8 cellular contexts compared by ENCODE assay signal in the genomic region with DNA sequence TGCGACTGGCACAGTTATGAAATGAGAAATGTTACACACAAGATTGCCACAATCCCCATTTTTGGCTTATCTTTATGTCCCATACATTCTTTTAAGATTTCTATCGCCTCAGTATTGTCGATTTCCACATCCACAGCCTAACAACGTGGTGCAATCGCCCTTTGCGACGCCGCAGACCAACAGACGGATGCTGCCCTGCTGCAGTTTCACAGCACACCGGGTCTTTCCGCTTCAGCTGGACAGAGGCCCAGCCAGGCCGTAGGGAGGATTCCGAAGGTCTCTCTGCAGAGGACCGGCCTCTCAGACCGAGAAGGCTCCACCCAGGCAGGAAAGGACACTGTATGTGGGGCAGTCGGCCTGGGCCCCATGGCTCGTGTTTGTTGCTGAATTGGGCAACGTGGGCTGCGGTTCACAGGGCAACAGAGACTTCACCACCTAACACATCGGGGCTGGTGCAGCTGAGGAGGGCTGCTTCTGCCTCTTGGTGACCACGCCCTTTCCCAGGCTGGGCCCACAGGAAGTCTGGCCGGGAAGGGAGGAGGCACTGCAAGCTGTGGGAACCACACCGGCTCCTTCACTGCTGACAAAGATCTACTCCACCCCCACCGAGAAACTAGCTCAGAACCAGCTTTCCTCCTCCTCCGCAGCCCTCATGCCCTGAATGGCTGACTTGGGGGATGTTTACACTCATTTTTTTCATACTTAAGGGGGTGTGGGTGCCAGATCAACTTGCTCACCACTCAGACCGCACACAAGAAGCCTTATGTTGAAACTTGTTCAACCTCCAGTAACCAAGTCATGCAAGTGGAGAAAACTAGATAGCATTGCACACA. TPM values are rescaled to one million over a fixed set of nuclear protein-coding genes. Genes with fewer than 3 reads are reported as not detected.
DNase-seq lines count a peak whose midpoint lies in the region; ATAC-seq and TF ChIP-seq lines count a peak whose summit lies in the region.

No MANE protein-coding gene starts in this region.

- peak overlapping the region; percentile 96 to 99 (median 98) for H3K27ac Mint-ChIP-seq in CD14-positive monocyte

- intact Hi-C loops in CD14-positive monocyte (cut with micrococcal nuclease) = no loop called here

- peak; percentile 89 for DNase-seq in CD14-positive monocyte (ENCODE audit: low spot score)
- peak; percentile 49 for DNase-seq in SHP77 treated with DMSO at 0.1 percent for 48 hours (lab: John Stamatoyannopoulos, UW)
- peak; percentile 82 for DNase-seq in activated gamma-delta T cell treated with anti-CD3 and anti-CD28 coated beads, Interleukin-2, amount 50 U/mL, for 16 hours (ENCODE audit: low read depth)
- peak; percentile 55 for DNase-seq in germinal center (ENCODE audit: low spot score)
- DNase-seq in occipital lobe (lab: John Stamatoyannopoulos, UW) = peak; percentile 37
- DNase-seq in substantia nigra (lab: John Stamatoyannopoulos, UW) = peak in 37 of 49 donors; percentile 2 to 55 (median 21)

- no peaks in the 10 kb centered on the region for H3K36me3 Mint-ChIP-seq in CD14-positive monocyte

- peak overlapping the region; percentile 71 to 73 for H3K4me3 Mint-ChIP-seq in CD14-positive monocyte

- peaks cover 80% of the 10 kb centered on the region for H3K4me1 Mint-ChIP-seq in CD14-positive monocyte

- H3K9me3 Mint-ChIP-seq in CD14-positive monocyte = peaks cover 0 to 2% (median 0%) of the 10 kb centered on the region in 7 donors

- H3K27ac ChIP-seq in substantia nigra (ENCODE audit: low read depth, low read length, poor library complexity, severe bottlenecking) = no peak overlapping the region

- peaks cover 0 to 4% (median 1%) of the 10 kb centered on the region in 3 donors for H3K27me3 Mint-ChIP-seq in CD14-positive monocyte (ENCODE audit: low read depth in 3 of 3)

- ATAC-seq in GM19395 (IDR thresholded peaks at IDR 0.05; ENCODE audit: unreplicated experiment) = peak; percentile 91
- ATAC-seq in HG03469 (IDR thresholded peaks at IDR 0.05; ENCODE audit: unreplicated experiment) = peak; percentile 65

- TF ChIP-seq CTCF in CD14-positive monocyte (IDR thresholded peaks at IDR 0.05) = no peak

RNA-seq across cellular contexts. Expression of gene MDM1, which starts 32.9 kb away (rescaled TPM):
- 10 to 100 TPM in 1 of 2 donors, 1 to 10 TPM in 1; 6.7 to 10.9 TPM for polyA plus RNA-seq in CD14-positive monocyte
- 29.8 TPM for total RNA-seq in occipital lobe

Comparison
In these comparisons a context has a peak if more than half of its experiments do, and no peak if none do; other contexts are left out.
1. DNase-seq: peak in every context shown above with its lines; median percentile 89 in CD14-positive monocyte; 82 in activated gamma-delta T cell treated with anti-CD3 and anti-CD28 coated beads, Interleukin-2, amount 50 U/mL, for 16 hours; 55 in germinal center; 49 in SHP77 treated with DMSO at 0.1 percent for 48 hours; 37 in occipital lobe; 21 in substantia nigra.